ENCODE assay signal across 1 cellular context in genomic region chr1:223827193-223827663, GRCh38.
TF ChIP-seq lines count a peak whose summit lies in the region.

No MANE protein-coding gene starts in this region.

TF ChIP-seq in K562, 482 proteins besides CTCF, POLR2A, EP300 and RAD21 (continued from another document and continues in another):
- TF ChIP-seq CREB5 (CRISPR knock-in tag; IDR thresholded peaks at IDR 0.05) (no peak), ZNF592 (IDR thresholded peaks at IDR 0.05) (0 out of 2 replicates have a peak, but pooled peaks have one; percentile 62), ZNF175 (CRISPR knock-in tag; IDR thresholded peaks at IDR 0.05; ENCODE audit: low read depth) (0 out of 2 replicates have a peak, but pooled peaks have one; percentile 51), HDAC2 (IDR thresholded peaks at IDR 0.05) (0 out of 2 replicates have a peak, but pooled peaks have one; percentile 74), ZC3H8 (IDR thresholded peaks at IDR 0.05) (no peak), CBFB (CRISPR knock-in tag; IDR thresholded peaks at IDR 0.05) (no peak), ZNF316 (IDR thresholded peaks at IDR 0.05) (peak; percentile 18; the same call in 1 of the 2 replicates), E4F1 (CRISPR knock-in tag; IDR thresholded peaks at IDR 0.05; ENCODE audit: borderline replicate concordance) (no peak), SMARCA5 (IDR thresholded peaks at IDR 0.05) (0 out of 2 replicates have a peak, but pooled peaks have one; percentile 27), HMBOX1 (IDR thresholded peaks at IDR 0.05) (peak; percentile 89), XRCC3 (IDR thresholded peaks at IDR 0.05) (no peak), SMARCA4 (IDR thresholded peaks at IDR 0.05) (peak; percentile 71), ASH1L (IDR thresholded peaks at IDR 0.05; ENCODE audit: borderline replicate concordance, low read depth, partially characterized antibody) (no peak), ZNF512 (tag; IDR thresholded peaks at IDR 0.05) (no peak), HDAC1 (IDR thresholded peaks at IDR 0.05) (peak in 1 of 2 experiments; percentile 39; a peak in 1 of 4 replicates), FOXK2 (conservative IDR thresholded peaks at IDR 0.05 in 1 of 2, IDR thresholded peaks at IDR 0.05 in 1 of 2; ENCODE audit: low read depth in 2 of 2) (0 out of 4 replicates have a peak, but pooled peaks of 1 of the 2 experiments have one; percentile 15), HDGF (IDR thresholded peaks at IDR 0.05) (peak; percentile 94), USF2 (CRISPR knock-in tag; IDR thresholded peaks at IDR 0.05) (no peak), GABPA (tag; conservative IDR thresholded peaks at IDR 0.05; ENCODE audit: low read depth) (0 out of 2 replicates have a peak, but pooled peaks have one; percentile 3), MAFK (IDR thresholded peaks at IDR 0.05; ENCODE audit: low read length) (peak; percentile 29; the same call in 1 of the 2 replicates), UBTF (IDR thresholded peaks at IDR 0.05; ENCODE audit: borderline replicate concordance in 1 of 2, low read depth in 2 of 2, low read length in 2 of 2) (peak; percentile 41 to 44; a peak in 1 of 4 replicates), FOSL1 (tag; conservative IDR thresholded peaks at IDR 0.05) (peak; percentile 76), SMAD4 (CRISPR knock-in tag; conservative IDR thresholded peaks at IDR 0.05) (peak; percentile 52; the same call in 1 of the 2 replicates), SPI1 (IDR thresholded peaks at IDR 0.05; ENCODE audit: borderline replicate concordance, low read depth, low read length) (peak; percentile 5; the same call in 1 of the 2 replicates), SMARCE1 (IDR thresholded peaks at IDR 0.05) (peak; percentile 69), ETV5 (CRISPR knock-in tag; IDR thresholded peaks at IDR 0.05; ENCODE audit: low read depth) (peak; percentile 31; the same call in 1 of the 2 replicates), NFE2 (IDR thresholded peaks at IDR 0.05; ENCODE audit: low read depth) (peak; percentile 44; the same call in 1 of the 2 replicates), YY1 (IDR thresholded peaks at IDR 0.05; ENCODE audit: borderline replicate concordance in 1 of 3, control insufficient read depth in 1 of 3, extremely low read depth in 1 of 3, insufficient read depth in 3 of 3, insufficient read length in 1 of 3, insufficient replicate concordance in 2 of 3, low read depth in 1 of 3, low read length in 2 of 3) (peak in 2 of 3 experiments; percentile 59 to 89), JUN (IDR thresholded peaks at IDR 0.05; ENCODE audit: borderline replicate concordance, low read depth, low read length) (peak; percentile 49; the same call in 1 of the 2 replicates), JUN (CRISPR knock-in tag; IDR thresholded peaks at IDR 0.05; ENCODE audit: borderline replicate concordance) (no peak), ZNF253 (CRISPR knock-in tag; conservative IDR thresholded peaks at IDR 0.05) (no peak), ZNF384 (IDR thresholded peaks at IDR 0.05; ENCODE audit: low read depth, low read length) (peak; percentile 18; the same call in 1 of the 2 replicates), DPF2 (IDR thresholded peaks at IDR 0.05) (peak; percentile 61; the same call in 1 of the 2 replicates), RCOR1 (IDR thresholded peaks at IDR 0.05; ENCODE audit: borderline replicate concordance in 1 of 2, low read depth in 2 of 2, low read length in 2 of 2) (peak in 1 of 2 experiments; percentile 84; a peak in 2 of 4 replicates), SRF (CRISPR knock-in tag; IDR thresholded peaks at IDR 0.05) (0 out of 4 replicates have a peak, but pooled peaks of 1 of the 2 experiments have one; percentile 8), SOX6 (IDR thresholded peaks at IDR 0.05) (peak; percentile 25; the same call in 1 of the 2 replicates), EHMT2 (IDR thresholded peaks at IDR 0.05) (peak; percentile 76; the same call in 1 of the 2 replicates), ARID1B (IDR thresholded peaks at IDR 0.05) (peak; percentile 65), ZNF766 (CRISPR knock-in tag; conservative IDR thresholded peaks at IDR 0.05) (0 out of 2 replicates have a peak, but pooled peaks have one; percentile 5)
